Comparison of ENCODE assay signal across 8 cellular contexts in genomic region chr11:74949748-74950127, GRCh38. TPM values are rescaled to one million over a fixed set of nuclear protein-coding genes. Genes with fewer than 3 reads are reported as not detected.
DNase-seq lines count a peak whose midpoint lies in the region; ATAC-seq and TF ChIP-seq lines count a peak whose summit lies in the region.

No MANE protein-coding gene starts in this region.

- H3K79me2 ChIP-seq in Loucy (ENCODE audit: insufficient read depth, low read length) = peaks cover 57% of the 10 kb centered on the region

- no peaks in the 10 kb centered on the region for H3K9me2 ChIP-seq in Loucy (replicated peaks; ENCODE audit: low read depth, low read length)

- H3K4me1 Mint-ChIP-seq in CD4-positive, alpha-beta T cell (ENCODE audit: low read depth) = peaks cover 71% of the 10 kb centered on the region

- no peaks in the 10 kb centered on the region for H3K9me3 ChIP-seq in CD4-positive, alpha-beta T cell (ENCODE audit: control insufficient read depth, low read length)
- H3K9me3 ChIP-seq in Loucy (ENCODE audit: insufficient read depth, low read depth, low read length) (no peaks in the 10 kb centered on the region), colonic mucosa (no peaks in the 10 kb centered on the region), muscle layer of duodenum (ENCODE audit: control insufficient read depth in 1 of 2, low read length in 2 of 2) (no peaks in the 10 kb centered on the region)

- TF ChIP-seq CTCF in CD4-positive, alpha-beta T cell (IDR thresholded peaks at IDR 0.05) = no peak
- no peak for TF ChIP-seq CTCF in Loucy (conservative IDR thresholded peaks at IDR 0.05; ENCODE audit: low read length)
- TF ChIP-seq CTCF in colonic mucosa (IDR thresholded peaks at IDR 0.05) = no peak

- H3F3A ChIP-seq in Loucy (ENCODE audit: low read depth) = no peaks in the 10 kb centered on the region

- H4K20me1 ChIP-seq in Loucy (ENCODE audit: insufficient read depth, low read length, poor library complexity, severe bottlenecking) = peaks cover 47% of the 10 kb centered on the region

- peak overlapping the region; percentile 87 for H3K4me2 ChIP-seq in Loucy (ENCODE audit: low read depth, low read length, poor library complexity, severe bottlenecking)

- intact Hi-C loops in CD4-positive, alpha-beta T cell (cut with DNase I, micrococcal nuclease) = loop anchor here (1.0 to 10.0 kb wide), 7 partner anchors 37 to 1355 kb away; partner anchors contain the start of genes C2CD3 (in 1 of the 2), FAM168A (in 1 of the 2), LIPT2 (in 1 of the 2) and NEU3 (in 1 of the 2)
- intact Hi-C loops in colonic mucosa (cut with DNase I) = no loop called here

- H3K27me3 Mint-ChIP-seq in CD4-positive, alpha-beta T cell = no peaks in the 10 kb centered on the region

- no peaks in the 10 kb centered on the region for H3K27me3 ChIP-seq in CD4-positive, alpha-beta T cell (ENCODE audit: control insufficient read depth, insufficient read depth, low read length)
- no peaks in the 10 kb centered on the region for H3K27me3 ChIP-seq in Loucy (ENCODE audit: insufficient read depth, low read length, poor library complexity, severe bottlenecking)
- H3K27me3 ChIP-seq in colonic mucosa = no peaks in the 10 kb centered on the region
- no peaks in the 10 kb centered on the region for H3K27me3 ChIP-seq in muscle layer of duodenum (ENCODE audit: low read depth, low read length)

- no peak for DNase-seq in CD4-positive, alpha-beta T cell
- no peak for DNase-seq in colonic mucosa
- no peak for DNase-seq in NCI-H748 treated with DMSO at 0.1 percent for 48 hours (lab: John Stamatoyannopoulos, UW)
- DNase-seq in NCI-H187 (lab: John Stamatoyannopoulos, UW) = no peak
- no peak for DNase-seq in DMS114 treated with DMSO at 0.1 percent for 48 hours (lab: John Stamatoyannopoulos, UW; ENCODE audit: unreplicated experiment)

- POLR2A ChIA-PET in CD4-positive, alpha-beta T cell (lab: Charles Lee) = interaction anchor here (1.1 to 2.5 kb wide), 4 partner anchors 11 to 457 kb away, joined by 3 to 22 read pairs (median 7); partner anchors contain the start of genes LIPT2 and NEU3

- H2AFZ ChIP-seq in Loucy (ENCODE audit: low read length) = no peak overlapping the region

- H3K4me3 ChIP-seq in Loucy (ENCODE audit: low read length, poor library complexity, severe bottlenecking) = peak overlapping the region; percentile 94
- H3K4me3 ChIP-seq in colonic mucosa = peak overlapping the region; percentile 61
- peak overlapping the region; percentile 93 to 98 for H3K4me3 ChIP-seq in muscle layer of duodenum (ENCODE audit: low read depth in 1 of 2, low read length in 2 of 2)

- H3K9ac ChIP-seq in Loucy (ENCODE audit: low read depth, low read length, poor library complexity, severe bottlenecking) = peak overlapping the region; percentile 97
- H3K9ac ChIP-seq in colonic mucosa (ENCODE audit: low read depth in 2 of 2, low read length in 2 of 2) = peak overlapping the region; percentile 96 to 98

- CTCF ChIA-PET in CD4-positive, alpha-beta T cell (lab: Charles Lee) = interaction anchor here (0.8 kb wide), 1 partner anchor 299 kb away, joined by 3 read pairs; no protein-coding TSS in a partner anchor

- H3K9me3 Mint-ChIP-seq in CD4-positive, alpha-beta T cell = no peaks in the 10 kb centered on the region

- ATAC-seq in CD4-positive, alpha-beta T cell (ENCODE audit: poor library complexity) = no peak
- ATAC-seq in GM21786 (IDR thresholded peaks at IDR 0.05; ENCODE audit: unreplicated experiment) = no peak

- no peaks in the 10 kb centered on the region for H3K36me3 ChIP-seq in Loucy (ENCODE audit: insufficient read depth, low read length)
- H3K36me3 ChIP-seq in colonic mucosa = no peaks in the 10 kb centered on the region
- peaks cover 1% of the 10 kb centered on the region in 2 donors for H3K36me3 ChIP-seq in muscle layer of duodenum (ENCODE audit: control insufficient read depth in 1 of 2, insufficient read depth in 2 of 2, low read length in 2 of 2)

- H3K4me1 ChIP-seq in Loucy (ENCODE audit: insufficient read depth, low read length, poor library complexity, severe bottlenecking) = peaks cover 52% of the 10 kb centered on the region
- H3K4me1 ChIP-seq in colonic mucosa = no peaks in the 10 kb centered on the region
- peaks cover 9 to 31% of the 10 kb centered on the region in 2 donors for H3K4me1 ChIP-seq in muscle layer of duodenum (ENCODE audit: control insufficient read depth in 1 of 2, insufficient read depth in 2 of 2, low read length in 2 of 2)

- peaks cover 58% of the 10 kb centered on the region for H3K36me3 Mint-ChIP-seq in CD4-positive, alpha-beta T cell (ENCODE audit: low read depth)

- H3K27ac Mint-ChIP-seq in CD4-positive, alpha-beta T cell = peak overlapping the region; percentile 90

- H3K27ac ChIP-seq in CD4-positive, alpha-beta T cell (ENCODE audit: low read depth, low read length) = peak overlapping the region; percentile 76
- peak overlapping the region; percentile 54 for H3K27ac ChIP-seq in colonic mucosa
- H3K27ac ChIP-seq in muscle layer of duodenum (ENCODE audit: low read length) = peak overlapping the region; percentile 75

- peak overlapping the region; percentile 96 for H3K4me3 Mint-ChIP-seq in CD4-positive, alpha-beta T cell

RNA-seq across cellular contexts. Expression of gene SPCS2, which starts 0.7 kb away (rescaled TPM):
- 10 to 100 TPM; 36.5 to 42.9 TPM for total RNA-seq in CD4-positive, alpha-beta T cell
- 100 to 1,000 TPM; 147 to 180 TPM for total RNA-seq in colonic mucosa

RNA-seq across cellular contexts. Expression of gene XRRA1, which starts 0.8 kb away (rescaled TPM):
- total RNA-seq in CD4-positive, alpha-beta T cell = 10 to 100 TPM; 12.2 to 12.5 TPM
- 1 to 10 TPM; 5.1 to 6.6 TPM for total RNA-seq in colonic mucosa

RNA-seq across cellular contexts. Expression of gene NEU3, which starts 39.0 kb away (rescaled TPM):
- 10 to 100 TPM in 1 of 2 experiments, 1 to 10 TPM in 1; 9.7 to 10.6 TPM for total RNA-seq in CD4-positive, alpha-beta T cell
- 1 to 10 TPM; 3.3 to 8.1 TPM for total RNA-seq in colonic mucosa
